23 cellular contexts compared by ENCODE assay signal in the genomic region with DNA sequence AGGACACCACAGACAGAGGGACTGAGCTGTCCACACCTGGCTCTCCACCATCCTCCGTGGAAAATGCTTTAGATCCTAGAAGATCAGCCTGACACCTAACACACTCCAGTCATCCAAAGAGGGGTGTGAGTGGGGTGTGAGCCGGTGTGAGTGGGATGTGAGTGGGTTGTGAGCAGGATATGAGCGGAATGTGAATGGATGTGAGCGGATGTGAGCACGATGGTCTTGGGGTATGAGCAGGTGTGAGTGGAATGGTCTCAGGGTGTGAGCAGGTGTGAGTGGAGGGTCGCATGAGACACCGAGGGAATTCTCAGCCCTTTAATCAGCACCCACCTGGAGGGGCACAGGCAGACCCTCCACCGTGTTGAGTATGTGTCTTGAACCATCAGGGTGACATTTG. TPM values are rescaled to one million over a fixed set of nuclear protein-coding genes. Genes with fewer than 3 reads are reported as not detected.
A peak's percentile ranks its signal among the peaks of the same experiment; 100 is the strongest.
DNase-seq lines count a peak whose midpoint lies in the region; ATAC-seq, FAIRE-seq and TF ChIP-seq lines count a peak whose summit lies in the region.
"Had no signal": no experiment of that assay in that cellular context is flagged by ENCODE, and none has a peak within 500 bp of the region (broad histone marks: within the 10 kb centered on the region; RNA-seq: fewer than 3 reads in every experiment).

No MANE protein-coding gene starts in this region.

- no peak overlapping the region for H2AFZ ChIP-seq in GM12878 (ENCODE audit: control insufficient read depth, low read depth, low read length)
- no peak overlapping the region for H2AFZ ChIP-seq in neuronal stem cell (ENCODE audit: low read length)

- H3K9ac ChIP-seq in GM12878 (ENCODE audit: control insufficient read depth, insufficient read depth, low read length), result no peak overlapping the region
- no peak overlapping the region for H3K9ac ChIP-seq in neuronal stem cell (ENCODE audit: low read depth, low read length, poor library complexity)

- H3K79me2 ChIP-seq in GM12878 (ENCODE audit: control insufficient read depth, insufficient read depth, low read length), result no peaks in the 10 kb centered on the region

- no peak overlapping the region for H4K91ac ChIP-seq in neuronal stem cell (ENCODE audit: low read depth, low read length, poor library complexity)

- H2BK15ac ChIP-seq in neuronal stem cell (ENCODE audit: low read length), result no peak overlapping the region

- intact Hi-C loops in GM12878 (cut with micrococcal nuclease; ENCODE audit: unreplicated experiment), result no loop called here

- no peaks in the 10 kb centered on the region for H3K4me1 ChIP-seq in HEK293 (ENCODE audit: control insufficient read depth, insufficient read depth, low read length)
- no peaks in the 10 kb centered on the region for H3K4me1 ChIP-seq in GM12878 (ENCODE audit: control insufficient read depth, insufficient read depth, low read length)
- no peaks in the 10 kb centered on the region for H3K4me1 ChIP-seq in neuronal stem cell (ENCODE audit: control insufficient read depth in 2 of 2, insufficient read depth in 1 of 2, low read depth in 1 of 2, low read length in 2 of 2)
- H3K4me1 ChIP-seq: A549, HAP-1 had no signal

- peaks cover 2% of the 10 kb centered on the region for H3K79me1 ChIP-seq in neuronal stem cell (ENCODE audit: low read depth, low read length)

- H3K4me3 ChIP-seq in HEK293 (ENCODE audit: low read depth, low read length) (no peak overlapping the region), GM12878 (no peak overlapping the region), neuronal stem cell (ENCODE audit: low read length in 2 of 2) (no peak overlapping the region)
- H3K4me3 ChIP-seq: A549, HAP-1 had no signal

- H3K27ac ChIP-seq in HEK293 (ENCODE audit: extremely low read depth, low read depth, low read length) (no peak overlapping the region), GM12878 (ENCODE audit: control insufficient read depth, insufficient read depth) (no peak overlapping the region), neuronal stem cell (replicated peaks; ENCODE audit: low read length) (no peak overlapping the region)
- H3K27ac ChIP-seq: A549 had no signal

- H3K9me3 ChIP-seq in HEK293 (ENCODE audit: control insufficient read depth, insufficient read depth, low read depth, low read length) (no peaks in the 10 kb centered on the region), GM12878 (replicated peaks; ENCODE audit: control insufficient read depth, insufficient read depth, low read length) (no peaks in the 10 kb centered on the region), neuronal stem cell (replicated peaks in 1 of 2; ENCODE audit: control insufficient read depth in 2 of 2, insufficient read depth in 1 of 2, low read depth in 1 of 2, low read length in 2 of 2) (no peaks in the 10 kb centered on the region)
- H3K9me3 ChIP-seq: A549, HAP-1 had no signal

- no peak overlapping the region for H3K23ac ChIP-seq in neuronal stem cell (ENCODE audit: low read depth, low read length, poor library complexity)

- RAD21 ChIA-PET in GM12878 (lab: Charles Lee; ENCODE audit: unreplicated experiment), result no interaction called here

- H4K8ac ChIP-seq in neuronal stem cell (ENCODE audit: low read depth, low read length), result peak overlapping the region; percentile 43

- H3K14ac ChIP-seq in neuronal stem cell (ENCODE audit: low read length), result peak overlapping the region; percentile 43

- no peak overlapping the region for H2BK12ac ChIP-seq in neuronal stem cell (ENCODE audit: low read length)

- no peak for TF ChIP-seq POLR2A in GM12878 (IDR thresholded peaks at IDR 0.05; ENCODE audit: low read depth, low read length)

- peaks cover 0 to 6% of the 10 kb centered on the region in 2 experiments; a peak in 2 of 3 replicates for H3K36me3 ChIP-seq in HEK293 (ENCODE audit: control insufficient read depth in 2 of 2, insufficient read depth in 1 of 2, low read length in 2 of 2)
- no peaks in the 10 kb centered on the region for H3K36me3 ChIP-seq in GM12878 (ENCODE audit: control insufficient read depth in 2 of 2, insufficient read depth in 2 of 2, low read length in 1 of 2)
- no peaks in the 10 kb centered on the region for H3K36me3 ChIP-seq in neuronal stem cell (replicated peaks in 1 of 2; ENCODE audit: control insufficient read depth in 2 of 2, insufficient read depth in 2 of 2, low read length in 2 of 2)
- H3K36me3 ChIP-seq: HAP-1 had no signal

- H3K4me2 ChIP-seq in GM12878 (ENCODE audit: control insufficient read depth, insufficient read depth) (no peak overlapping the region), neuronal stem cell (ENCODE audit: insufficient read depth, low read length, poor library complexity, severe bottlenecking) (no peak overlapping the region)
- H3K4me2 ChIP-seq: A549 had no signal

- in situ Hi-C loops in GM12878 (cut with MboI), result no loop called here

- no peak overlapping the region for H2BK5ac ChIP-seq in neuronal stem cell (ENCODE audit: low read length)

- TF ChIP-seq RAD21 in GM12878 (IDR thresholded peaks at IDR 0.05; ENCODE audit: insufficient read depth, low read depth, low read length), result no peak

- SMC1A ChIA-PET in GM12878 (lab: Charles Lee; ENCODE audit: uncharacterized antibody, unreplicated experiment), result no interaction called here

- no peak for DNase-seq in GM12878 (ENCODE audit: low read depth, low spot score)
- no peak for DNase-seq in left lobe of liver (ENCODE audit: low spot score)
- no peak for DNase-seq in neuronal stem cell (ENCODE audit: low spot score)
- DNase-seq in NCI-H187 (lab: John Stamatoyannopoulos, UW), result no peak
- DNase-seq: 8988T; ACHN; AML-193; C1 segment of cervical spinal cord; Calu3; CD4-positive, alpha-beta memory T cell; COR-L47; DMS53; DMS79 treated with DMSO at 0.1 percent for 48 hours; GF-D8; GOT3 had no signal

- TF ChIP-seq CTCF in HEK293 (tag by site-specific recombination; IDR thresholded peaks at IDR 0.05) (no peak), GM12878 (IDR thresholded peaks at IDR 0.05 in 2 of 3, conservative IDR thresholded peaks at IDR 0.05 in 1 of 3; ENCODE audit: control insufficient read depth in 2 of 3, extremely low read depth in 1 of 3, insufficient read depth in 1 of 3, low read depth in 3 of 3, low read length in 3 of 3) (no peak)

- no peak overlapping the region for H2BK120ac ChIP-seq in neuronal stem cell (ENCODE audit: low read depth, low read length)

- CTCF ChIA-PET in HEK293 (lab: Yijun Ruan, JAX), result interaction anchor here (1.9 kb wide), 1 partner anchor 16 kb away, joined by 8 read pairs; no protein-coding TSS in a partner anchor
- CTCF ChIA-PET in GM12878 (lab: Yijun Ruan, JAX), result interaction anchor here (1.8 kb wide), 1 partner anchor 17 kb away, joined by 4 read pairs; no protein-coding TSS in a partner anchor

- FAIRE-seq in GM12878 (lab: Jason Lieb, UNC), result no peak
- FAIRE-seq: A549, GM12892 had no signal

- ATAC-seq in GM12878 (no peak), left lobe of liver (peak; percentile 6), GM21737 (IDR thresholded peaks at IDR 0.05; ENCODE audit: unreplicated experiment) (no peak), HG03520 (IDR thresholded peaks at IDR 0.05; ENCODE audit: unreplicated experiment) (no peak)
- ATAC-seq: A549 had no signal

- TF ChIP-seq EP300 in GM12878 (IDR thresholded peaks at IDR 0.05; ENCODE audit: borderline replicate concordance in 1 of 2, control insufficient read depth in 1 of 2, low read depth in 2 of 2, low read length in 2 of 2), result no peak

- H2AK5ac ChIP-seq in neuronal stem cell (ENCODE audit: low read depth, low read length), result no peak overlapping the region

- 47% methylated on average over 8 of the region's 8 CpGs for WGBS in GM12878 (ENCODE audit: insufficient coverage, insufficient replicate concordance, low lambda C conversion rate, missing lambda C conversion rate)
- WGBS in neuronal stem cell (ENCODE audit: extremely low coverage in 2 of 2, insufficient read length in 2 of 2, insufficient replicate concordance in 1 of 2), 2 donors, result 100% methylated on average over 4 of the region's 8 CpGs; no CpG with 5 or more reads in 1 of the 2 donors

- POLR2A ChIA-PET in HEK293 (lab: Yijun Ruan, JAX) (no interaction called here), GM12878 (lab: Charles Lee) (no interaction called here)

- no peaks in the 10 kb centered on the region for H4K20me1 ChIP-seq in GM12878 (ENCODE audit: control insufficient read depth, insufficient read depth)

- H3K4ac ChIP-seq in neuronal stem cell (ENCODE audit: low read length), result no peak overlapping the region

- no TSS peak for BruUV-seq in GM12878 (replicated peaks; lab: Mats Ljungman, UMichigan)

- peaks cover 0 to 2% of the 10 kb centered on the region in 2 experiments; a peak in 3 of 4 replicates for H3K27me3 ChIP-seq in GM12878 (replicated peaks in 1 of 2; ENCODE audit: control insufficient read depth in 2 of 2, insufficient read depth in 2 of 2, low read length in 1 of 2)
- no peaks in the 10 kb centered on the region for H3K27me3 ChIP-seq in neuronal stem cell (ENCODE audit: control insufficient read depth in 3 of 3, insufficient read depth in 3 of 3, low read depth in 1 of 3, low read length in 3 of 3)

- no peak overlapping the region for H3K18ac ChIP-seq in neuronal stem cell (ENCODE audit: low read length)

RNA-seq across cellular contexts. Expression of a gene that starts 0.9 kb away (rescaled TPM):
- 0.65 and 1.2 TPM in 2 replicates for total RNA-seq in GM12878 (2013; cell fraction: nucleolus; rRNA removed)
- total RNA-seq in GM12878 (2014; rRNA removed) (0.11 TPM in 1 of 2 replicates, not detected in the other), GM12878 (2014; rRNA removed; fragmentation: Illumina TruSeq; extraction: Trizol) (0.45 TPM in 1 of 2 replicates, not detected in the other), GM12878 (2021) (0.35 TPM in 1 of 2 replicates, not detected in the other), left lobe of liver (4.1 TPM)
- 0.38 TPM for polyA plus RNA-seq in GM12878 (2011; ENCODE audit: low read depth)
- polyA plus RNA-seq in GM12878 (2011; rRNA removed) (0.19 and 0.22 TPM in 2 replicates), GM12878 (2014; fragmentation: Illumina TruSeq; extraction: Trizol) (0.21 and 0.43 TPM in 2 replicates), GM12878 (2014; fragmentation: Nextera tagmentation; extraction: Ambion mirVana) (under 1 TPM in 1 of 2 experiments, not detected in 1; 0.15 TPM), GM12878 (2014; rRNA removed) (not detected in 2 replicates), GM12878 (2016; fragmentation: Nextera tagmentation; extraction: Ambion mirVana) (under 1 TPM; 0.16 to 0.24 TPM)
- polyA plus RNA-seq in GM12878 (2011; cell fraction: cytosol; rRNA removed), result 0.03 and 0.27 TPM in 2 replicates
- polyA plus RNA-seq in GM12878 (2011; cell fraction: nucleus; rRNA removed), result 0.07 and 0.15 TPM in 2 replicates
- 0.52 and 0.53 TPM in 2 replicates for polyA plus RNA-seq in GM12878 (2012)
- not detected in 2 replicates for polyA minus RNA-seq in GM12878 (2011; rRNA and poly(A)+ RNA removed)
- polyA minus RNA-seq in GM12878 (2011; cell fraction: cytosol; rRNA and poly(A)+ RNA removed), result not detected in 2 replicates
- polyA minus RNA-seq in GM12878 (2011; cell fraction: nucleus; rRNA and poly(A)+ RNA removed), result not detected in 2 replicates
- polyA plus RNA-seq in neuronal stem cell (2013, experiment 1 of 2), result 2.7 TPM
- 2.6 TPM for polyA plus RNA-seq in neuronal stem cell (2013, experiment 2 of 2)
- total RNA-seq: Calu3, G401 had no signal
- polyA plus RNA-seq: BJ had no signal

RNA-seq across cellular contexts. Expression of a gene that starts 27.7 kb away (rescaled TPM):
- total RNA-seq in GM12878 (2013; cell fraction: nucleolus; rRNA removed), result 23.5 and 23.7 TPM in 2 replicates
- total RNA-seq in GM12878 (2014; rRNA removed) (32.5 and 34.3 TPM in 2 replicates), GM12878 (2014; rRNA removed; fragmentation: Illumina TruSeq; extraction: Trizol) (22.0 and 23.2 TPM in 2 replicates), GM12878 (2021) (33.1 and 34.5 TPM in 2 replicates), left lobe of liver (15.1 TPM)
- polyA plus RNA-seq in GM12878 (2011; ENCODE audit: low read depth), result 16.1 TPM
- polyA plus RNA-seq in GM12878 (2011; rRNA removed) (27.9 and 41.7 TPM in 2 replicates), GM12878 (2014; fragmentation: Illumina TruSeq; extraction: Trizol) (21.8 and 22.9 TPM in 2 replicates), GM12878 (2014; fragmentation: Nextera tagmentation; extraction: Ambion mirVana) (10 to 100 TPM in 1 of 2 experiments, 1 to 10 TPM in 1; 9.5 to 19.5 TPM), GM12878 (2014; rRNA removed) (33.5 and 35.0 TPM in 2 replicates), GM12878 (2016; fragmentation: Nextera tagmentation; extraction: Ambion mirVana) (10 to 100 TPM; 72.5 to 79.1 TPM)
- 19.2 and 24.8 TPM in 2 replicates for polyA plus RNA-seq in GM12878 (2011; cell fraction: cytosol; rRNA removed)
- polyA plus RNA-seq in GM12878 (2011; cell fraction: nucleus; rRNA removed), result 31.8 and 35.1 TPM in 2 replicates
- polyA plus RNA-seq in GM12878 (2012), result 24.8 and 30.8 TPM in 2 replicates
- 5.3 and 6.5 TPM in 2 replicates for polyA minus RNA-seq in GM12878 (2011; rRNA and poly(A)+ RNA removed)
- 6.7 and 8.3 TPM in 2 replicates for polyA minus RNA-seq in GM12878 (2011; cell fraction: cytosol; rRNA and poly(A)+ RNA removed)
- 6.2 and 11.7 TPM in 2 replicates for polyA minus RNA-seq in GM12878 (2011; cell fraction: nucleus; rRNA and poly(A)+ RNA removed)
- polyA plus RNA-seq in neuronal stem cell (2013, experiment 1 of 2), result 70.4 TPM
- 72.3 TPM for polyA plus RNA-seq in neuronal stem cell (2013, experiment 2 of 2)
